9 cellular contexts compared by ENCODE assay signal in genomic region chr1:212967767-212968166, GRCh38. TPM values are rescaled to one million over a fixed set of nuclear protein-coding genes. Genes with fewer than 3 reads are reported as not detected.
DNase-seq lines count a peak whose midpoint lies in the region; ATAC-seq and TF ChIP-seq lines count a peak whose summit lies in the region.
"Had no signal": no experiment of that assay in that cellular context is flagged by ENCODE, and none has a peak within 500 bp of the region (broad histone marks: within the 10 kb centered on the region; RNA-seq: fewer than 3 reads in every experiment).

No MANE protein-coding gene starts in this region.

- POLR2A ChIA-PET in activated CD8-positive, alpha-beta T cell treated with anti-CD3 and anti-CD28 coated beads, Interleukin-2, amount 10 ng/mL, durations not matched to agents 7 days and 5 days (lab: Charles Lee), result no interaction called here

- no peaks in the 10 kb centered on the region for H3K4me1 Mint-ChIP-seq in activated CD8-positive, alpha-beta T cell treated with anti-CD3 and anti-CD28 coated beads, Interleukin-2, amount 10 ng/mL, durations not matched to agents 7 days and 5 days (ENCODE audit: low read depth)

- no peak overlapping the region for H3K4me3 Mint-ChIP-seq in activated CD8-positive, alpha-beta T cell treated with anti-CD3 and anti-CD28 coated beads, Interleukin-2, amount 10 ng/mL, durations not matched to agents 7 days and 5 days

- no peak overlapping the region for H3K27ac Mint-ChIP-seq in activated CD8-positive, alpha-beta T cell treated with anti-CD3 and anti-CD28 coated beads, Interleukin-2, amount 10 ng/mL, durations not matched to agents 7 days and 5 days

- no peak overlapping the region for H3K4me3 ChIP-seq in LNCaP clone FGC (ENCODE audit: low read depth, low read length)

- ATAC-seq in GM19351 (IDR thresholded peaks at IDR 0.05; ENCODE audit: unreplicated experiment) (peak; percentile 78), HG02973 (IDR thresholded peaks at IDR 0.05; ENCODE audit: unreplicated experiment) (no peak)
- peak; percentile 57 for ATAC-seq in activated CD8-positive, alpha-beta T cell treated with anti-CD3 and anti-CD28 coated beads, Interleukin-2, amount 10 ng/mL, durations not matched to agents 7 days and 5 days

- H3K9me3 Mint-ChIP-seq in activated CD8-positive, alpha-beta T cell treated with anti-CD3 and anti-CD28 coated beads, Interleukin-2, amount 10 ng/mL, durations not matched to agents 7 days and 5 days (ENCODE audit: insufficient read depth), result no peaks in the 10 kb centered on the region

- H3K36me3 Mint-ChIP-seq in activated CD8-positive, alpha-beta T cell treated with anti-CD3 and anti-CD28 coated beads, Interleukin-2, amount 10 ng/mL, durations not matched to agents 7 days and 5 days (ENCODE audit: low read depth), result no peaks in the 10 kb centered on the region

- CTCF ChIA-PET in activated CD8-positive, alpha-beta T cell treated with anti-CD3 and anti-CD28 coated beads, Interleukin-2, amount 10 ng/mL, durations not matched to agents 7 days and 5 days (lab: Charles Lee), result interaction anchor here (0.8 to 1.6 kb wide), 5 partner anchors 14 to 303 kb away, joined by 3 to 4 read pairs (median 3); partner anchors contain the start of gene VASH2

- DNase-seq in COLO829 (ENCODE audit: low spot score) (peak; percentile 32), LNCaP clone FGC (ENCODE audit: low read depth) (no peak), left kidney (ENCODE audit: low read depth, low spot score) (peak; percentile 72), activated T-cell treated with anti-CD3 and anti-CD28 coated beads for 4 hours (no peak)
- DNase-seq in activated CD8-positive, alpha-beta T cell treated with anti-CD3 and anti-CD28 coated beads, Interleukin-2, amount 10 ng/mL, durations not matched to agents 7 days and 5 days, result no peak
- no peak for DNase-seq in stimulated activated CD4-positive, alpha-beta T cell treated with anti-CD3 and anti-CD28 coated beads, Interleukin-4, amount 100 ng/mL, for 1 hour
- DNase-seq: left cardiac atrium had no signal

- peaks cover 19% of the 10 kb centered on the region for H3K27me3 Mint-ChIP-seq in activated CD8-positive, alpha-beta T cell treated with anti-CD3 and anti-CD28 coated beads, Interleukin-2, amount 10 ng/mL, durations not matched to agents 7 days and 5 days (ENCODE audit: low read depth)

- peak; percentile 39 for TF ChIP-seq CTCF in LNCaP clone FGC (IDR thresholded peaks at IDR 0.05; ENCODE audit: control insufficient read depth, extremely low read depth, insufficient read depth)

RNA-seq across cellular contexts. Expression of gene VASH2, which starts 17.4 kb away (rescaled TPM):
- total RNA-seq in activated CD8-positive, alpha-beta T cell treated with anti-CD3 and anti-CD28 coated beads, Interleukin-2, amount 10 ng/mL, durations not matched to agents 7 days and 5 days, result under 1 TPM; 0.16 to 0.21 TPM

RNA-seq across cellular contexts. Expression of gene ANGEL2, which starts 47.9 kb away (rescaled TPM):
- total RNA-seq in activated CD8-positive, alpha-beta T cell treated with anti-CD3 and anti-CD28 coated beads, Interleukin-2, amount 10 ng/mL, durations not matched to agents 7 days and 5 days, result 10 to 100 TPM; 39.6 to 41.5 TPM

Comparison
In these comparisons a context has a peak if more than half of its experiments do, and no peak if none do; other contexts are left out.
1. DNase-seq: peak in COLO829 (single experiment) and left kidney (single experiment); none in LNCaP clone FGC (single experiment), activated CD8-positive, alpha-beta T cell treated with anti-CD3 and anti-CD28 coated beads, Interleukin-2, amount 10 ng/mL, durations not matched to agents 7 days and 5 days (single experiment), stimulated activated CD4-positive, alpha-beta T cell treated with anti-CD3 and anti-CD28 coated beads, Interleukin-4, amount 100 ng/mL, for 1 hour (single experiment) and activated T-cell treated with anti-CD3 and anti-CD28 coated beads for 4 hours (single experiment).